Comparison of ENCODE assay signal across 1 cellular context in genomic region chr12:52167578-52167977, GRCh38.
TF ChIP-seq lines count a peak whose summit lies in the region.

No MANE protein-coding gene starts in this region.

TF ChIP-seq in IMR-90, 13 proteins besides CTCF, POLR2A, EP300 and RAD21:
- TF ChIP-seq MAZ (IDR thresholded peaks at IDR 0.05; ENCODE audit: borderline replicate concordance, low read depth, low read length) (no peak), BHLHE40 (IDR thresholded peaks at IDR 0.05; ENCODE audit: low read depth, low read length) (no peak), USF2 (IDR thresholded peaks at IDR 0.05; ENCODE audit: low read depth, low read length) (no peak), NFE2L2 (IDR thresholded peaks at IDR 0.05; ENCODE audit: low read depth, low read length) (no peak), MAFK (IDR thresholded peaks at IDR 0.05; ENCODE audit: low read depth, low read length) (no peak), CEBPB (IDR thresholded peaks at IDR 0.05; ENCODE audit: low read depth, low read length) (no peak), SMC3 (IDR thresholded peaks at IDR 0.05; ENCODE audit: low read depth, low read length) (no peak), MXI1 (IDR thresholded peaks at IDR 0.05; ENCODE audit: borderline replicate concordance, low read depth, low read length) (no peak), FOS (IDR thresholded peaks at IDR 0.05; ENCODE audit: low read depth, low read length) (no peak), CHD1 (IDR thresholded peaks at IDR 0.05; ENCODE audit: low read depth, low read length) (no peak), RCOR1 (IDR thresholded peaks at IDR 0.05; ENCODE audit: insufficient replicate concordance, low read length) (no peak), ELK1 (IDR thresholded peaks at IDR 0.05; ENCODE audit: borderline replicate concordance, low read depth, low read length) (no peak), RFX5 (IDR thresholded peaks at IDR 0.05; ENCODE audit: low read depth, low read length) (no peak)
